ENCODE assay signal across 21 cellular contexts in the genomic region with DNA sequence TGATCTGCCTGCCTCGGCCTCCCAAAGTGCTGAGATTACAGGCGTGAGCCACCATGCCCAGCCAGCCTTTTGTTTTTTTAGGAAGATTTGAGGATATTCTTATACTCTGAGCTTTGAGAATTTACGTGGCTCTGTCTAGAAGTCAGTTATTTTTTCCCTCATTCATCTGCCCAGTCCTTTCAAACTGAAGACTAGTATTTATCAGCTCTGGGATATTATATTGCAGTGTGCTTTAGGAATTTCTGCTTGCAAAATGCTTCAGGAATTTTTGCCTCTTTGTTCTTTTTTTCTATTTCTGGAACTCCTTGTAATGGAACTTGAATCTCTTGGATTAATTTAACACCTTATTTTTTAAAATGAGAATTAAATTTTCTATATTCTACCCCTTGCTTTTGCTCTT. TPM values are rescaled to one million over a fixed set of nuclear protein-coding genes. Genes with fewer than 3 reads are reported as not detected.
A peak's percentile ranks its signal among the peaks of the same experiment; 100 is the strongest.
DNase-seq lines count a peak whose midpoint lies in the region; ATAC-seq and TF ChIP-seq lines count a peak whose summit lies in the region.
"Had no signal": no experiment of that assay in that cellular context is flagged by ENCODE, and none has a peak within 500 bp of the region (broad histone marks: within the 10 kb centered on the region; RNA-seq: fewer than 3 reads in every experiment).

No MANE protein-coding gene starts in this region.

- TF ChIP-seq CTCF in RWPE2 (IDR thresholded peaks at IDR 0.05; ENCODE audit: poor library complexity, severe bottlenecking) (no peak), hepatocyte (IDR thresholded peaks at IDR 0.05; ENCODE audit: poor library complexity) (no peak), sigmoid colon (IDR thresholded peaks at IDR 0.05) (no peak)

- WGBS in hepatocyte (ENCODE audit: low lambda C conversion rate, missing lambda C conversion rate), result 86% methylated on average over 3 of the region's 3 CpGs
- WGBS in sigmoid colon, 2 donors, result 89 to 95% methylated on average over 3 of the region's 3 CpGs

- TF ChIP-seq POLR2A in sigmoid colon (IDR thresholded peaks at IDR 0.05), result no peak

- peak overlapping the region; percentile 26 for H3K4me2 ChIP-seq in hepatocyte

- peaks cover 88% of the 10 kb centered on the region for H3K4me1 ChIP-seq in RWPE2 (ENCODE audit: insufficient read depth, poor library complexity, severe bottlenecking)
- H3K4me1 ChIP-seq in hepatocyte (ENCODE audit: insufficient read depth), result peaks cover 26% of the 10 kb centered on the region
- peaks cover 0 to 55% (median 47%) of the 10 kb centered on the region in 4 donors for H3K4me1 ChIP-seq in sigmoid colon

- H3K27ac ChIP-seq in RWPE2 (ENCODE audit: poor library complexity, severe bottlenecking), result peak overlapping the region; percentile 48
- H3K27ac ChIP-seq in hepatocyte, result no peak overlapping the region
- H3K27ac ChIP-seq in sigmoid colon, result peak overlapping the region in 3 of 4 donors; percentile 47 to 66 (median 61)
- H3K27ac ChIP-seq: neutrophil had no signal

- H3K4me3 ChIP-seq in RWPE2 (ENCODE audit: severe bottlenecking) (no peak overlapping the region), hepatocyte (no peak overlapping the region), sigmoid colon (no peak overlapping the region)
- H3K4me3 ChIP-seq: HAP-1 had no signal

- no peak overlapping the region for H2AFZ ChIP-seq in hepatocyte

- H3K36me3 ChIP-seq in RWPE2 (ENCODE audit: low read depth), result peaks cover 31% of the 10 kb centered on the region
- H3K36me3 ChIP-seq in hepatocyte (replicated peaks; ENCODE audit: insufficient read depth, low read depth), result no peaks in the 10 kb centered on the region
- no peaks in the 10 kb centered on the region for H3K36me3 ChIP-seq in sigmoid colon
- H3K36me3 ChIP-seq: HAP-1, neutrophil had no signal

- peaks cover 99% of the 10 kb centered on the region for H4K20me1 ChIP-seq in hepatocyte (ENCODE audit: insufficient read depth, poor library complexity, severe bottlenecking)

- peaks cover 98% of the 10 kb centered on the region for H3K79me2 ChIP-seq in hepatocyte

- H3K9me3 ChIP-seq in RWPE2 (ENCODE audit: severe bottlenecking) (no peaks in the 10 kb centered on the region), hepatocyte (ENCODE audit: low read depth) (no peaks in the 10 kb centered on the region), sigmoid colon (no peaks in the 10 kb centered on the region)
- H3K9me3 ChIP-seq: HAP-1, neutrophil had no signal

- DNase-seq in AG20443 (ENCODE audit: low spot score), result peak; percentile 17
- DNase-seq in RWPE2 (ENCODE audit: low spot score), result no peak
- DNase-seq in hepatocyte (ENCODE audit: low spot score), result no peak
- DNase-seq in sigmoid colon, result no peak
- no peak for DNase-seq in SKM-1 treated with dmso at 0.1 percent for 144 hours (lab: John Stamatoyannopoulos, UW; ENCODE audit: unreplicated experiment)
- no peak for DNase-seq in SIG-M5 (lab: John Stamatoyannopoulos, UW)
- DNase-seq: activated CD4-positive, alpha-beta memory T cell treated with anti-CD3 and anti-CD28 coated beads, Interleukin-2, amount 10 ng/mL, durations not matched to agents 7 days and 5 days; activated effector memory CD4-positive, alpha-beta T cell treated with anti-CD3 and anti-CD28 coated beads, Interleukin-2, amount 50 U/mL, for 16 hours; activated naive CD8-positive, alpha-beta T cell treated with anti-CD3 and anti-CD28 coated beads, Interleukin-2, amount 50 U/mL, for 24 hours; activated T-cell treated with anti-CD3 and anti-CD28 coated beads for 4 hours; CD4-positive, alpha-beta T cell; GDM1; immature natural killer cell; IMR-90; NCI-H1417; NCI-H524; SW 1271 had no signal

- no peak for TF ChIP-seq EP300 in sigmoid colon (IDR thresholded peaks at IDR 0.05)

- no peaks in the 10 kb centered on the region for H3K27me3 ChIP-seq in RWPE2 (ENCODE audit: insufficient read depth, poor library complexity, severe bottlenecking)
- H3K27me3 ChIP-seq in hepatocyte, result no peaks in the 10 kb centered on the region
- no peaks in the 10 kb centered on the region for H3K27me3 ChIP-seq in sigmoid colon
- H3K27me3 ChIP-seq: neutrophil had no signal

- no peak for ATAC-seq in RWPE2 (ENCODE audit: low read depth)
- ATAC-seq in HG03280 (IDR thresholded peaks at IDR 0.05; ENCODE audit: unreplicated experiment), result no peak
- ATAC-seq: activated CD4-positive, CD25-positive, alpha-beta regulatory T cell treated with anti-CD3 and anti-CD28 coated beads, Interleukin-2, amount 50 U/mL, for 24 hours; activated naive CD8-positive, alpha-beta T cell treated with anti-CD3 and anti-CD28 coated beads, Interleukin-2, amount 50 U/mL, for 24 hours had no signal

- intact Hi-C loops in sigmoid colon (cut with DNase I), result no loop called here

- H3K9me2 ChIP-seq in hepatocyte (replicated peaks; ENCODE audit: insufficient read depth), result no peaks in the 10 kb centered on the region

RNA-seq across cellular contexts. Expression of a gene that starts 22.6 kb away (rescaled TPM):
- total RNA-seq in hepatocyte (123 and 133 TPM in 2 replicates), sigmoid colon (10 to 100 TPM; 44.0 to 75.7 (median 54.8) TPM)
- polyA plus RNA-seq in hepatocyte (78.1 and 82.1 TPM in 2 replicates), sigmoid colon (10 to 100 TPM in 2 of 3 donors, 1 to 10 TPM in 1; 7.9 to 52.2 (median 16.8) TPM)
